17 cellular contexts compared by ENCODE assay signal in genomic region chr3:69718832-69719231, GRCh38.
"Had no signal": no experiment of that assay in that cellular context is flagged by ENCODE, and none has a peak within 500 bp of the region (broad histone marks: within the 10 kb centered on the region; RNA-seq: fewer than 3 reads in every experiment).

No MANE protein-coding gene starts in this region.

- ATAC-seq: body of pancreas; effector memory CD8-positive, alpha-beta T cell; left colon; natural killer cell treated with Interleukin-12 subunit alpha and Interleukin-12 subunit beta and Interleukin-15 and Interleukin-18, amount 100 ng/mL, for 72 hours had no signal

- H3K9me3 Mint-ChIP-seq: dendritic cell treated with granulocyte-macrophage colony-stimulating factor and Interleukin-4, amounts not matched to agents 40 ng/mL and 50 ng/mL, for 4 days; effector memory CD8-positive, alpha-beta T cell; natural killer cell treated with Interleukin-12 subunit alpha and Interleukin-12 subunit beta and Interleukin-15 and Interleukin-18, amount 100 ng/mL, for 72 hours; stimulated activated naive CD8-positive, alpha-beta T cell treated with anti-CD3 and anti-CD28 coated beads, Interleukin-15, Interleukin-2, amounts not matched to agents 100 ng/mL and 50 ng/mL, for 24 hours had no signal

- DNase-seq: activated CD4-positive, alpha-beta T cell treated with anti-CD3 and anti-CD28 coated beads, Interleukin-2, amount 50 U/mL, for 1 hour; activated CD4-positive, CD25-positive, alpha-beta regulatory T cell; activated T-cell treated with anti-CD3 and anti-CD28 coated beads, Interleukin-2, amount 50 U/mL, for 1 hour; body of pancreas; cerebellar nuclear complex; effector memory CD8-positive, alpha-beta T cell; hippocampal formation; immature natural killer cell; left colon; occipital lobe; stimulated activated CD4-positive, alpha-beta T cell treated with anti-CD3 and anti-CD28 coated beads, Interleukin-4, amount 100 ng/mL, for 24 hours; T-helper 2 cell had no signal

- H3K9me3 ChIP-seq: body of pancreas, prostate gland had no signal

- H3K27me3 ChIP-seq: body of pancreas had no signal

- H3K4me3 Mint-ChIP-seq: activated naive CD4-positive, alpha-beta T cell treated with anti-CD3 and anti-CD28 coated beads, Interleukin-2, amount 50 U/mL, for 24 hours; dendritic cell treated with granulocyte-macrophage colony-stimulating factor and Interleukin-4, amounts not matched to agents 40 ng/mL and 50 ng/mL, for 4 days; effector memory CD8-positive, alpha-beta T cell; immature natural killer cell; natural killer cell treated with Interleukin-12 subunit alpha and Interleukin-12 subunit beta and Interleukin-15 and Interleukin-18, amount 100 ng/mL, for 72 hours; stimulated activated naive CD8-positive, alpha-beta T cell treated with anti-CD3 and anti-CD28 coated beads, Interleukin-15, Interleukin-2, amounts not matched to agents 100 ng/mL and 50 ng/mL, for 24 hours had no signal

- H3K27me3 Mint-ChIP-seq: dendritic cell treated with granulocyte-macrophage colony-stimulating factor and Interleukin-4, amounts not matched to agents 40 ng/mL and 50 ng/mL, for 4 days; natural killer cell treated with Interleukin-12 subunit alpha and Interleukin-12 subunit beta and Interleukin-15 and Interleukin-18, amount 100 ng/mL, for 72 hours; stimulated activated naive CD8-positive, alpha-beta T cell treated with anti-CD3 and anti-CD28 coated beads, Interleukin-15, Interleukin-2, amounts not matched to agents 100 ng/mL and 50 ng/mL, for 24 hours had no signal

- H3K27ac Mint-ChIP-seq: activated naive CD4-positive, alpha-beta T cell treated with anti-CD3 and anti-CD28 coated beads, Interleukin-2, amount 50 U/mL, for 24 hours; dendritic cell treated with granulocyte-macrophage colony-stimulating factor and Interleukin-4, amounts not matched to agents 40 ng/mL and 50 ng/mL, for 4 days; effector memory CD8-positive, alpha-beta T cell; immature natural killer cell; natural killer cell treated with Interleukin-12 subunit alpha and Interleukin-12 subunit beta and Interleukin-15 and Interleukin-18, amount 100 ng/mL, for 72 hours; stimulated activated naive CD8-positive, alpha-beta T cell treated with anti-CD3 and anti-CD28 coated beads, Interleukin-15, Interleukin-2, amounts not matched to agents 100 ng/mL and 50 ng/mL, for 24 hours had no signal

- H3K4me1 ChIP-seq: body of pancreas, prostate gland had no signal

- H3K4me1 Mint-ChIP-seq: activated naive CD4-positive, alpha-beta T cell treated with anti-CD3 and anti-CD28 coated beads, Interleukin-2, amount 50 U/mL, for 24 hours; immature natural killer cell had no signal

- H3K36me3 ChIP-seq: prostate gland had no signal

- H3K36me3 Mint-ChIP-seq: activated naive CD4-positive, alpha-beta T cell treated with anti-CD3 and anti-CD28 coated beads, Interleukin-2, amount 50 U/mL, for 24 hours; immature natural killer cell; natural killer cell treated with Interleukin-12 subunit alpha and Interleukin-12 subunit beta and Interleukin-15 and Interleukin-18, amount 100 ng/mL, for 72 hours had no signal

- H3K27ac ChIP-seq: body of pancreas, prostate gland had no signal

- H3K4me3 ChIP-seq: body of pancreas, prostate gland had no signal
